Comparison of ENCODE assay signal across 13 cellular contexts in genomic region chr6:38792356-38792755, GRCh38.
DNase-seq lines count a peak whose midpoint lies in the region; ATAC-seq and TF ChIP-seq lines count a peak whose summit lies in the region.
"Had no signal": no experiment of that assay in that cellular context is flagged by ENCODE, and none has a peak within 500 bp of the region (broad histone marks: within the 10 kb centered on the region; RNA-seq: fewer than 3 reads in every experiment).

No MANE protein-coding gene starts in this region.

- DNase-seq in LNCaP clone FGC (ENCODE audit: low read depth): peak; percentile 74
- DNase-seq in NCI-H1105 (lab: John Stamatoyannopoulos, UW): no peak
- DNase-seq in dermis blood vessel endothelial cell: no peak
- no peak for DNase-seq in left ventricle myocardium inferior
- DNase-seq: C1 segment of cervical spinal cord; CD4-positive, alpha-beta memory T cell; DMS79; HCEC 1CT; HFFc6 had no signal

- peaks cover 71% of the 10 kb centered on the region for H3K27me3 ChIP-seq in left ventricle myocardium inferior (ENCODE audit: low read depth)

- TF ChIP-seq CTCF in LNCaP clone FGC (IDR thresholded peaks at IDR 0.05; ENCODE audit: control insufficient read depth, extremely low read depth, insufficient read depth) (no peak), VCaP (conservative IDR thresholded peaks at IDR 0.05) (no peak), left ventricle myocardium inferior (IDR thresholded peaks at IDR 0.05; ENCODE audit: borderline replicate concordance) (no peak)

- H3K27ac ChIP-seq in VCaP: peak overlapping the region; percentile 100
- peak overlapping the region in 11 of 21 experiments; percentile 6 to 63 (median 42) for H3K27ac ChIP-seq in skin epidermis
- no peak overlapping the region for H3K27ac ChIP-seq in left ventricle myocardium inferior (replicated peaks)

- no peaks in the 10 kb centered on the region for H3K9me3 ChIP-seq in left ventricle myocardium inferior (replicated peaks)

- intact Hi-C loops in left ventricle myocardium inferior (cut with micrococcal nuclease): no loop called here

- H3K36me3 ChIP-seq in left ventricle myocardium inferior: no peaks in the 10 kb centered on the region

- H3K4me3 ChIP-seq in LNCaP clone FGC (ENCODE audit: low read depth, low read length): no peak overlapping the region
- no peak overlapping the region for H3K4me3 ChIP-seq in skin epidermis
- H3K4me3 ChIP-seq in left ventricle myocardium inferior: no peak overlapping the region
- H3K4me3 ChIP-seq: GM12878 had no signal

- peak; percentile 95 for ATAC-seq in esophagus mucosa
- ATAC-seq: GM12878 had no signal

- H3K4me1 ChIP-seq in left ventricle myocardium inferior: no peaks in the 10 kb centered on the region
